ENCODE assay signal across 11 cellular contexts in genomic region chr4:138223191-138223910, GRCh38. TPM values are rescaled to one million over a fixed set of nuclear protein-coding genes. Genes with fewer than 3 reads are reported as not detected.
DNase-seq lines count a peak whose midpoint lies in the region; ATAC-seq lines count a peak whose summit lies in the region.
"Had no signal": no experiment of that assay in that cellular context is flagged by ENCODE, and none has a peak within 500 bp of the region (broad histone marks: within the 10 kb centered on the region; RNA-seq: fewer than 3 reads in every experiment).

No MANE protein-coding gene starts in this region.

- ATAC-seq in HG02852 (IDR thresholded peaks at IDR 0.05; ENCODE audit: unreplicated experiment) (peak; percentile 56), memory B cell (ENCODE audit: low read depth) (peak; percentile 58), sciatic nerve (no peak)
- ATAC-seq: HCT116 had no signal

- H3K36me3 Mint-ChIP-seq in memory B cell = no peaks in the 10 kb centered on the region

- no peak overlapping the region for H3K27ac Mint-ChIP-seq in memory B cell

- no peaks in the 10 kb centered on the region for H3K4me1 Mint-ChIP-seq in memory B cell

- intact Hi-C loops in sciatic nerve (cut with DNase I) = no loop called here

- no peaks in the 10 kb centered on the region for H3K27me3 Mint-ChIP-seq in memory B cell

- no peaks in the 10 kb centered on the region for H3K9me3 Mint-ChIP-seq in memory B cell

- H3K4me3 Mint-ChIP-seq in memory B cell = no peak overlapping the region

- DNase-seq in NCI-H1417 (lab: John Stamatoyannopoulos, UW) (peak in 2 of 3 experiments; percentile 46 to 81), NCI-H1417 treated with DMSO at 0.1 percent for 48 hours (lab: John Stamatoyannopoulos, UW) (no peak), NCI-H69 (lab: John Stamatoyannopoulos, UW) (peak; percentile 92), memory B cell (ENCODE audit: low spot score in 2 of 2) (no peak), SK-N-DZ (ENCODE audit: low spot score) (no peak), sciatic nerve (ENCODE audit: low spot score) (no peak), NCI-H2107 (lab: John Stamatoyannopoulos, UW) (no peak)
- DNase-seq: heart right ventricle, upper lobe of left lung had no signal

RNA-seq across cellular contexts. Expression of gene SLC7A11, which starts 18.8 kb away (rescaled TPM):
- polyA plus RNA-seq in SK-N-DZ (2014; cell fraction: cytosol; rRNA removed) = 0.78 and 1.1 TPM in 2 replicates
- 0.38 and 0.59 TPM in 2 replicates for polyA plus RNA-seq in SK-N-DZ (2014; cell fraction: nucleus; rRNA removed)
- total RNA-seq in sciatic nerve = 0.89 TPM

Comparison
In these comparisons a context has a peak if more than half of its experiments do, and no peak if none do; other contexts are left out.
1. DNase-seq: peak in NCI-H1417 (2 of 3) and NCI-H69 (single experiment); none in NCI-H1417 treated with DMSO at 0.1 percent for 48 hours (single experiment), memory B cell (0 of 2), SK-N-DZ (single experiment), sciatic nerve (single experiment) and NCI-H2107 (single experiment).